ENCODE assay signal across 17 cellular contexts in the genomic region with DNA sequence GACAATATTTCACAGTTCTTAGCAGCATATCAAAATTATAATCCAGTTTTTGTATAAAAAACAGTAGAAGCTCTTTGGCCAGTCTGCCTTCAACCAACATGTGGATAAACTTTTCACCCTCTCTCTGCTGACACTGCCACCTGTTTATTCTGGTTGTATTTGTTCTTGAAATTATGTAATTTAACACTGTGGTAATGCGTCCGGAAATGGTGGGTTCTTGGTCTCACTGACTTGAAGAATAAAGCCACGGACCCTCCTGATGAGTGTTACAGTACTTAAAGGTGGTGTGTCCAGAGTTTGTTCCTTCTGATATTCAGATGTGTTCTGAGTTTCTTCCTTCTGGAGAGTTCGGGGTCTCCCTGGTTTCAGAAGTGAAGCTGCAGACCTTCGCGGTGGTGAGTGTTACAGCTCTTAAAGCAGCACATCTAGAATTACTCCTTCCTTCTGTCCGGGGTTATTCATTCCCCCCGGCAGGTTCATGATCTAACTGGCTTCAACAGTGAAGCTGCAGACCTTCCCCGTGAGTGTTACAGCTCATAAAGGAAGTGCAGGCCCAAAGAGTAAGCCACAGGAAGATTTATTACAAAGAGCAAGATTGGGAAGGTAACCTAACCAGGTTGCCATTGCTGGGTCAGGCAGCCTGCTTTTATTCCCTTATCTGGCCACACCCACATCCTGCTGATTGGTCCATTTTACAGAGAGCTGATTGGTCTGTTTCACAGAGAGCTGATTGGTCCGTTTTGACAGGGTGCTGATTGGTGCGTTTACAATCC. TPM values are rescaled to one million over a fixed set of nuclear protein-coding genes. Genes with fewer than 3 reads are reported as not detected.
"Had no signal": no experiment of that assay in that cellular context is flagged by ENCODE, and none has a peak within 500 bp of the region (broad histone marks: within the 10 kb centered on the region; RNA-seq: fewer than 3 reads in every experiment).

No MANE protein-coding gene starts in this region.

- ATAC-seq: activated naive CD8-positive, alpha-beta T cell treated with anti-CD3 and anti-CD28 coated beads, Interleukin-2, amount 50 U/mL, for 24 hours; sciatic nerve had no signal

- FAIRE-seq: astrocyte, endometrium had no signal

- H3K4me1 Mint-ChIP-seq: activated B cell treated with CpG ODN at 0.5 μM for 24 hours had no signal

- H3K27ac ChIP-seq: dorsolateral prefrontal cortex, ovary, upper lobe of left lung had no signal

- H3K9me3 ChIP-seq: ovary had no signal

- H3K4me3 ChIP-seq: dorsolateral prefrontal cortex, ovary, upper lobe of left lung had no signal

- H3K27me3 Mint-ChIP-seq: activated CD4-positive, alpha-beta T cell treated with anti-CD3 and anti-CD28 coated beads, Interleukin-2, amount 10 ng/mL, durations not matched to agents 7 days and 5 days; activated naive CD8-positive, alpha-beta T cell treated with anti-CD3 and anti-CD28 coated beads, Interleukin-2, amount 50 U/mL, for 24 hours had no signal

- H3K27ac Mint-ChIP-seq: activated B cell treated with CpG ODN at 0.5 μM for 24 hours; activated CD4-positive, alpha-beta T cell treated with anti-CD3 and anti-CD28 coated beads, Interleukin-2, amount 10 ng/mL, durations not matched to agents 7 days and 5 days; activated naive CD8-positive, alpha-beta T cell treated with anti-CD3 and anti-CD28 coated beads, Interleukin-2, amount 50 U/mL, for 24 hours; stimulated activated naive CD8-positive, alpha-beta T cell treated with anti-CD3 and anti-CD28 coated beads, Interleukin-15, Interleukin-2, amounts not matched to agents 100 ng/mL and 50 ng/mL, for 24 hours; T-helper 2 cell treated with Interferon-gamma antibody and Interleukin-4, amounts not matched to agents 5 μg/mL and 100 μg/mL, for 36 hours had no signal

- H3K4me3 Mint-ChIP-seq: activated B cell treated with CpG ODN at 0.5 μM for 24 hours; activated CD4-positive, alpha-beta T cell treated with anti-CD3 and anti-CD28 coated beads, Interleukin-2, amount 10 ng/mL, durations not matched to agents 7 days and 5 days; activated naive CD8-positive, alpha-beta T cell treated with anti-CD3 and anti-CD28 coated beads, Interleukin-2, amount 50 U/mL, for 24 hours; stimulated activated naive CD8-positive, alpha-beta T cell treated with anti-CD3 and anti-CD28 coated beads, Interleukin-15, Interleukin-2, amounts not matched to agents 100 ng/mL and 50 ng/mL, for 24 hours; T-helper 2 cell treated with Interferon-gamma antibody and Interleukin-4, amounts not matched to agents 5 μg/mL and 100 μg/mL, for 36 hours had no signal

- H3K27me3 ChIP-seq: dorsolateral prefrontal cortex, ovary, upper lobe of left lung had no signal

- DNase-seq: activated B cell treated with CpG ODN at 0.5 μM for 24 hours; activated CD4-positive, alpha-beta T cell treated with anti-CD3 and anti-CD28 coated beads, Interleukin-2, amount 10 ng/mL, durations not matched to agents 7 days and 5 days; activated gamma-delta T cell treated with Interleukin-2 at 50 U/mL for 16 hours; activated naive CD8-positive, alpha-beta T cell treated with anti-CD3 and anti-CD28 coated beads, Interleukin-2, amount 50 U/mL, for 24 hours; dorsolateral prefrontal cortex; kidney glomerular epithelial cell; midbrain; ovary had no signal

- H3K9me3 Mint-ChIP-seq: activated B cell treated with CpG ODN at 0.5 μM for 24 hours had no signal

- H3K36me3 ChIP-seq: ovary, upper lobe of left lung had no signal

RNA-seq across cellular contexts. Expression of a gene that starts 15.7 kb away (rescaled TPM):
- total RNA-seq: activated CD4-positive, alpha-beta T cell treated with anti-CD3 and anti-CD28 coated beads, Interleukin-2, amount 10 ng/mL, durations not matched to agents 7 days and 5 days; bronchial epithelial cell; myocyte; pulmonary artery endothelial cell; sciatic nerve had no signal
